Comparison of ENCODE assay signal across 8 cellular contexts in the genomic region with DNA sequence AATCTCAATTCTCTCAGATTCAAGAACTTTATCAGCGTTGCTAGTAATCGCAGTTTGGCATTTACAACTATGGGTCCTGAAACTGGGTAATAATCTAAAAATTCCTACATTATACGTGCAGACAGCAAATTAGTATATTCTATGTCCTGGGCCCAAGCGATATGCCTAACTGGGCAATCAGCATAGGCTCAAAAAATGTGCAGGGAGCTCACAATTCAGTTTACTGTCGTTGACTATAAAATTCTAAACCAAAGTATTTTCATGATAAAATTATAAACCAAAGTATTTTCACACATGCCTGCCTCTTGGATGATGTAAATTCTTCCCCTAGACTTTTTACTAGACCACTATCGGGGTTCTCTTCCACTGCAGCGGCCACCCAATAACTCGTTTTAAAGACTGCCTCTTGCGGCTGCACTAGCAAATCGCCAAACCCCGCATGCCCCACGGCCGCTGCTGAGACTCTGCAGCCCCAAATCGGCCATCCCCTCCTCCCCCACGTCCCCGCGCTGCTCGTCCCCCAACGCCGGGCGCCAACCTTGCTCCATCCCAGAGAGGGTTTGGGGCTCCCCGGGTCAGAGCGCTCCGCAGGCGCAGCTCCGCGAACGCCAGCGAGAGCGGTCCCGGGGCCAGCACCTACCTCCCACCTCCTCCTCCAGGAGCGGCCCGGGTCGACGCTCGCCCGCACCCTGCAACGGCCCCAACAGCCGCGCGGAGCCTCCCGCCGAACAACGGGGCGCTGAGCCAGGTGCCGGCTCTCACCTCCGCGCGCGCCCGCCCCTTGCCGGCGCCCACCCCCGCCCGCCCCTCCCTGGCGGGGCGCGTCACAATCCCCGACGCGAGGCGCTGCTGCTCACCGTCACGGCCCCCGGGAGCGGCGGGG. TPM values are rescaled to one million over a fixed set of nuclear protein-coding genes. Genes with fewer than 3 reads are reported as not detected.
A peak's percentile ranks its signal among the peaks of the same experiment; 100 is the strongest.
DNase-seq lines count a peak whose midpoint lies in the region; ATAC-seq, FAIRE-seq and TF ChIP-seq lines count a peak whose summit lies in the region.

No MANE protein-coding gene starts in this region.

- peak overlapping the region; percentile 68 for H3K9ac ChIP-seq in HepG2 (ENCODE audit: insufficient read depth, low read depth, low read length)

- peak; percentile 15; the same call in 1 of the 2 replicates for TF ChIP-seq RAD21 in HepG2 (CRISPR knock-in tag; IDR thresholded peaks at IDR 0.05)

- TF ChIP-seq EP300 in HepG2 (IDR thresholded peaks at IDR 0.05; ENCODE audit: low read depth in 2 of 2, low read length in 2 of 2) = no peak
- no peak for TF ChIP-seq EP300 in HepG2 (CRISPR knock-in tag; IDR thresholded peaks at IDR 0.05; ENCODE audit: borderline replicate concordance)

- no peak for FAIRE-seq in HepG2 (lab: Jason Lieb, UNC)

- H3K27ac Mint-ChIP-seq in CD14-positive monocyte = peak overlapping the region in 5 of 7 donors; percentile 20 to 85 (median 61)

- H3K4me1 Mint-ChIP-seq in CD14-positive monocyte = peaks cover 40% of the 10 kb centered on the region

- CTCF ChIA-PET in HepG2 (lab: Yijun Ruan, JAX; ENCODE audit: low intra/inter-chr PET ratio, low total read pairs) = no interaction called here

- H3K36me3 Mint-ChIP-seq in CD14-positive monocyte = no peaks in the 10 kb centered on the region

- no peaks in the 10 kb centered on the region for H3K27me3 ChIP-seq in Peyer's patch
- no peaks in the 10 kb centered on the region for H3K27me3 ChIP-seq in HepG2 (ENCODE audit: control insufficient read depth in 1 of 2, insufficient read depth in 2 of 2, low read length in 2 of 2)

- H3K36me3 ChIP-seq in Peyer's patch = no peaks in the 10 kb centered on the region
- no peaks in the 10 kb centered on the region for H3K36me3 ChIP-seq in HepG2 (replicated peaks in 1 of 2; ENCODE audit: control insufficient read depth in 1 of 2, insufficient read depth in 2 of 2, low read length in 2 of 2)

- H3K4me3 Mint-ChIP-seq in CD14-positive monocyte = peak overlapping the region; percentile 89 to 95

- POLR2A ChIA-PET in HepG2 (lab: Yijun Ruan, JAX) = interaction anchor here (1.0 to 1.6 kb wide), 3 partner anchors 26 to 35 kb away, joined by 3 to 4 read pairs (median 4); no protein-coding TSS in a partner anchor

- H3K4me1 ChIP-seq in Peyer's patch (peaks cover 0 to 19% (median 0%) of the 10 kb centered on the region in 4 donors), HepG2 (ENCODE audit: insufficient read depth, low read length) (peaks cover 40% of the 10 kb centered on the region)

- in situ Hi-C loops in HepG2 (cut with HindIII; ENCODE audit: extremely low pct_ligation_motif_present, low pct_unique_long_range_greater_than_20kb) = no loop called here

- H3K79me2 ChIP-seq in HepG2 (ENCODE audit: insufficient read depth, low read length) = peaks cover 23% of the 10 kb centered on the region

- WGBS in HepG2 (ENCODE audit: low lambda C conversion rate) = under 1% methylated on average over 21 of the region's 67 CpGs

- intact Hi-C loops in CD14-positive monocyte (cut with micrococcal nuclease) = loop anchor here (10.0 kb wide), 3 partner anchors 115 to 595 kb away; a partner anchor contains a TSS
- intact Hi-C loops in HepG2 (cut with micrococcal nuclease; ENCODE audit: unreplicated experiment) = loop anchor here (1.0 kb wide), 1 partner anchor 64 kb away; no protein-coding TSS in a partner anchor

- peaks cover 0 to 4% (median 3%) of the 10 kb centered on the region in 3 donors for H3K27me3 Mint-ChIP-seq in CD14-positive monocyte (ENCODE audit: low read depth in 3 of 3)

- TF ChIP-seq CTCF in CD14-positive monocyte (IDR thresholded peaks at IDR 0.05) = peak; percentile 34
- peak in 2 of 6 experiments; percentile 6 to 11 for TF ChIP-seq CTCF in Peyer's patch (IDR thresholded peaks at IDR 0.05)
- peak; percentile 2; the same call in 1 of the 2 replicates for TF ChIP-seq CTCF in HepG2 (CRISPR knock-in tag; IDR thresholded peaks at IDR 0.05)

- H2AFZ ChIP-seq in HepG2 (ENCODE audit: low read length) = peak overlapping the region; percentile 75

- no peaks in the 10 kb centered on the region for H4K20me1 ChIP-seq in HepG2 (ENCODE audit: insufficient read depth, low read length)

- H3K9me3 ChIP-seq in Peyer's patch = no peaks in the 10 kb centered on the region
- H3K9me3 ChIP-seq in HepG2 (ENCODE audit: low read length) = no peaks in the 10 kb centered on the region

- peak overlapping the region; percentile 84 to 94 (median 91) for H3K27ac ChIP-seq in Peyer's patch
- H3K27ac ChIP-seq in HepG2 (ENCODE audit: extremely low read length, insufficient read depth, low read length) = peak overlapping the region; percentile 78

- TSS peak; percentile 65 for BruUV-seq in HepG2 (replicated peaks; lab: Mats Ljungman, UMichigan)

- no peaks in the 10 kb centered on the region for H3K9me3 Mint-ChIP-seq in CD14-positive monocyte

- H3K4me3 ChIP-seq in Peyer's patch (peak overlapping the region; percentile 69 to 89 (median 87)), HepG2 (replicated peaks in 1 of 3; ENCODE audit: insufficient read depth in 1 of 3, low read depth in 2 of 3, low read length in 3 of 3) (peak overlapping the region; percentile 85 to 90 (median 87))

- peak overlapping the region; percentile 74 for H3K4me2 ChIP-seq in HepG2 (ENCODE audit: low read depth, low read length)

- DNase-seq in CD14-positive monocyte (ENCODE audit: low spot score) = no peak
- peak in 2 of 3 donors; percentile 62 to 75 for DNase-seq in Peyer's patch
- peak; percentile 5 to 29 for DNase-seq in cerebellar nuclear complex (lab: John Stamatoyannopoulos, UW)
- peak; percentile 35 for DNase-seq in HepG2 (ENCODE audit: low spot score)
- peak; percentile 14 for DNase-seq in stimulated activated CD8-positive, alpha-beta memory T cell treated with anti-CD3 and anti-CD28 coated beads, Interleukin-7, amount 100 ng/mL, for 24 hours (ENCODE audit: low read depth)
- DNase-seq in NCI-H2196 (lab: John Stamatoyannopoulos, UW; ENCODE audit: unreplicated experiment) = no peak

- TF ChIP-seq POLR2A in Peyer's patch (IDR thresholded peaks at IDR 0.05) = no peak
- TF ChIP-seq POLR2A in HepG2 (IDR thresholded peaks at IDR 0.05; ENCODE audit: insufficient read depth in 1 of 2, low read depth in 2 of 2, low read length in 2 of 2) = no peak; a peak in 1 of 4 replicates

- ATAC-seq in GM18861 (IDR thresholded peaks at IDR 0.05; ENCODE audit: unreplicated experiment) = peak; percentile 19
- peak; percentile 21 for ATAC-seq in HG03575 (IDR thresholded peaks at IDR 0.05; ENCODE audit: extremely low read depth, insufficient number of reproducible peaks, low FRiP score, unreplicated experiment)
- peak; percentile 85 for ATAC-seq in HepG2

TF ChIP-seq in HepG2, 621 proteins besides CTCF, POLR2A, EP300 and RAD21 (continues in another document):
- TF ChIP-seq, protein P1, sequence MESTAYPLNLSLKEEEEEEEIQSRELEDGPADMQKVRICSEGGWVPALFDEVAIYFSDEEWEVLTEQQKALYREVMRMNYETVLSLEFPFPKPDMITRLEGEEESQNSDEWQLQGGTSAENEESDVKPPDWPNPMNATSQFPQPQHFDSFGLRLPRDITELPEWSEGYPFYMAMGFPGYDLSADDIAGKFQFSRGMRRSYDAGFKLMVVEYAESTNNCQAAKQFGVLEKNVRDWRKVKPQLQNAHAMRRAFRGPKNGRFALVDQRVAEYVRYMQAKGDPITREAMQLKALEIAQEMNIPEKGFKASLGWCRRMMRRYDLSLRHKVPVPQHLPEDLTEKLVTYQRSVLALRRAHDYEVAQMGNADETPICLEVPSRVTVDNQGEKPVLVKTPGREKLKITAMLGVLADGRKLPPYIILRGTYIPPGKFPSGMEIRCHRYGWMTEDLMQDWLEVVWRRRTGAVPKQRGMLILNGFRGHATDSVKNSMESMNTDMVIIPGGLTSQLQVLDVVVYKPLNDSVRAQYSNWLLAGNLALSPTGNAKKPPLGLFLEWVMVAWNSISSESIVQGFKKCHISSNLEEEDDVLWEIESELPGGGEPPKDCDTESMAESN (CRISPR knock-in tag; conservative IDR thresholded peaks at IDR 0.05) = 0 out of 2 replicates have a peak, but pooled peaks have one; percentile 24

RNA-seq across cellular contexts. Expression of a gene that starts 0.5 kb away (rescaled TPM):
- polyA plus RNA-seq in CD14-positive monocyte = 1 to 10 TPM; 2.2 to 2.8 TPM
- total RNA-seq in Peyer's patch = 10 to 100 TPM; 10.7 to 20.6 (median 11.7) TPM
- 23.7 and 38.8 TPM in 2 replicates for total RNA-seq in HepG2 (2016; rRNA removed; fragmentation: Illumina TruSeq; extraction: Trizol)
- total RNA-seq in HepG2 (2016; cell fraction: cytosol; rRNA removed; fragmentation: Illumina TruSeq; extraction: Trizol; ENCODE audit: low read depth) = 8.9 and 12.6 TPM in 2 replicates
- total RNA-seq in HepG2 (2016; cell fraction: insoluble cytoplasmic fraction; rRNA removed; fragmentation: Illumina TruSeq; extraction: Trizol) = 26.0 and 37.5 TPM in 2 replicates
- total RNA-seq in HepG2 (2016; cell fraction: membrane; rRNA removed; fragmentation: Illumina TruSeq; extraction: Trizol) = 23.1 and 27.8 TPM in 2 replicates
- 22.3 and 24.0 TPM in 2 replicates for total RNA-seq in HepG2 (2016; cell fraction: nucleus; rRNA removed; fragmentation: Illumina TruSeq; extraction: Trizol)
- polyA plus RNA-seq in HepG2 (2011; rRNA removed) = 2.7 and 2.8 TPM in 2 replicates
- polyA plus RNA-seq in HepG2 (2011; cell fraction: cytosol; rRNA removed) = 0.79 and 1.5 TPM in 2 replicates
- 1.7 TPM in 2 replicates for polyA plus RNA-seq in HepG2 (2011; cell fraction: nucleus; rRNA removed)
- 3.7 and 4.6 TPM in 2 replicates for polyA plus RNA-seq in HepG2 (2012)
- 5.2 and 5.4 TPM in 2 replicates for polyA plus RNA-seq in HepG2 (2016; cell fraction: cytosol; fragmentation: Illumina TruSeq; extraction: Trizol; ENCODE audit: low read depth)
- polyA plus RNA-seq in HepG2 (2016; cell fraction: insoluble cytoplasmic fraction; fragmentation: Illumina TruSeq; extraction: Trizol; ENCODE audit: low read depth) = 27.8 and 30.8 TPM in 2 replicates
- polyA plus RNA-seq in HepG2 (2016; cell fraction: membrane; fragmentation: Illumina TruSeq; extraction: Trizol; ENCODE audit: low read depth) = 10.5 and 11.2 TPM in 2 replicates
- polyA plus RNA-seq in HepG2 (2016; cell fraction: nucleus; fragmentation: Illumina TruSeq; extraction: Trizol; ENCODE audit: insufficient read depth, low read depth) = 22.1 and 22.9 TPM in 2 replicates
- 2.6 and 8.4 TPM in 2 replicates for polyA minus RNA-seq in HepG2 (2011; rRNA and poly(A)+ RNA removed; ENCODE audit: low replicate concordance)
- polyA minus RNA-seq in HepG2 (2011; cell fraction: cytosol; rRNA and poly(A)+ RNA removed) = 3.6 and 4.1 TPM in 2 replicates
- 11.7 and 12.5 TPM in 2 replicates for polyA minus RNA-seq in HepG2 (2011; cell fraction: nucleus; rRNA and poly(A)+ RNA removed)

Comparison
In these comparisons a context has a peak if more than half of its experiments do, and no peak if none do; other contexts are left out.
1. DNase-seq: peak in Peyer's patch (2 of 3), cerebellar nuclear complex (2 of 2), HepG2 (single experiment) and stimulated activated CD8-positive, alpha-beta memory T cell treated with anti-CD3 and anti-CD28 coated beads, Interleukin-7, amount 100 ng/mL, for 24 hours (single experiment); none in CD14-positive monocyte (single experiment) and NCI-H2196 (single experiment).
2. ATAC-seq: peak in every context shown above with its lines; median percentile 85 in HepG2; 21 in HG03575; 19 in GM18861.